1 cellular context compared by ENCODE assay signal in genomic region chr7:16730937-16731336, GRCh38.
TF ChIP-seq lines count a peak whose summit lies in the region.

No MANE protein-coding gene starts in this region.

TF ChIP-seq in GM23338, 12 proteins besides CTCF, POLR2A, EP300 and RAD21 (continued from another document):
- TF ChIP-seq, protein P1, sequence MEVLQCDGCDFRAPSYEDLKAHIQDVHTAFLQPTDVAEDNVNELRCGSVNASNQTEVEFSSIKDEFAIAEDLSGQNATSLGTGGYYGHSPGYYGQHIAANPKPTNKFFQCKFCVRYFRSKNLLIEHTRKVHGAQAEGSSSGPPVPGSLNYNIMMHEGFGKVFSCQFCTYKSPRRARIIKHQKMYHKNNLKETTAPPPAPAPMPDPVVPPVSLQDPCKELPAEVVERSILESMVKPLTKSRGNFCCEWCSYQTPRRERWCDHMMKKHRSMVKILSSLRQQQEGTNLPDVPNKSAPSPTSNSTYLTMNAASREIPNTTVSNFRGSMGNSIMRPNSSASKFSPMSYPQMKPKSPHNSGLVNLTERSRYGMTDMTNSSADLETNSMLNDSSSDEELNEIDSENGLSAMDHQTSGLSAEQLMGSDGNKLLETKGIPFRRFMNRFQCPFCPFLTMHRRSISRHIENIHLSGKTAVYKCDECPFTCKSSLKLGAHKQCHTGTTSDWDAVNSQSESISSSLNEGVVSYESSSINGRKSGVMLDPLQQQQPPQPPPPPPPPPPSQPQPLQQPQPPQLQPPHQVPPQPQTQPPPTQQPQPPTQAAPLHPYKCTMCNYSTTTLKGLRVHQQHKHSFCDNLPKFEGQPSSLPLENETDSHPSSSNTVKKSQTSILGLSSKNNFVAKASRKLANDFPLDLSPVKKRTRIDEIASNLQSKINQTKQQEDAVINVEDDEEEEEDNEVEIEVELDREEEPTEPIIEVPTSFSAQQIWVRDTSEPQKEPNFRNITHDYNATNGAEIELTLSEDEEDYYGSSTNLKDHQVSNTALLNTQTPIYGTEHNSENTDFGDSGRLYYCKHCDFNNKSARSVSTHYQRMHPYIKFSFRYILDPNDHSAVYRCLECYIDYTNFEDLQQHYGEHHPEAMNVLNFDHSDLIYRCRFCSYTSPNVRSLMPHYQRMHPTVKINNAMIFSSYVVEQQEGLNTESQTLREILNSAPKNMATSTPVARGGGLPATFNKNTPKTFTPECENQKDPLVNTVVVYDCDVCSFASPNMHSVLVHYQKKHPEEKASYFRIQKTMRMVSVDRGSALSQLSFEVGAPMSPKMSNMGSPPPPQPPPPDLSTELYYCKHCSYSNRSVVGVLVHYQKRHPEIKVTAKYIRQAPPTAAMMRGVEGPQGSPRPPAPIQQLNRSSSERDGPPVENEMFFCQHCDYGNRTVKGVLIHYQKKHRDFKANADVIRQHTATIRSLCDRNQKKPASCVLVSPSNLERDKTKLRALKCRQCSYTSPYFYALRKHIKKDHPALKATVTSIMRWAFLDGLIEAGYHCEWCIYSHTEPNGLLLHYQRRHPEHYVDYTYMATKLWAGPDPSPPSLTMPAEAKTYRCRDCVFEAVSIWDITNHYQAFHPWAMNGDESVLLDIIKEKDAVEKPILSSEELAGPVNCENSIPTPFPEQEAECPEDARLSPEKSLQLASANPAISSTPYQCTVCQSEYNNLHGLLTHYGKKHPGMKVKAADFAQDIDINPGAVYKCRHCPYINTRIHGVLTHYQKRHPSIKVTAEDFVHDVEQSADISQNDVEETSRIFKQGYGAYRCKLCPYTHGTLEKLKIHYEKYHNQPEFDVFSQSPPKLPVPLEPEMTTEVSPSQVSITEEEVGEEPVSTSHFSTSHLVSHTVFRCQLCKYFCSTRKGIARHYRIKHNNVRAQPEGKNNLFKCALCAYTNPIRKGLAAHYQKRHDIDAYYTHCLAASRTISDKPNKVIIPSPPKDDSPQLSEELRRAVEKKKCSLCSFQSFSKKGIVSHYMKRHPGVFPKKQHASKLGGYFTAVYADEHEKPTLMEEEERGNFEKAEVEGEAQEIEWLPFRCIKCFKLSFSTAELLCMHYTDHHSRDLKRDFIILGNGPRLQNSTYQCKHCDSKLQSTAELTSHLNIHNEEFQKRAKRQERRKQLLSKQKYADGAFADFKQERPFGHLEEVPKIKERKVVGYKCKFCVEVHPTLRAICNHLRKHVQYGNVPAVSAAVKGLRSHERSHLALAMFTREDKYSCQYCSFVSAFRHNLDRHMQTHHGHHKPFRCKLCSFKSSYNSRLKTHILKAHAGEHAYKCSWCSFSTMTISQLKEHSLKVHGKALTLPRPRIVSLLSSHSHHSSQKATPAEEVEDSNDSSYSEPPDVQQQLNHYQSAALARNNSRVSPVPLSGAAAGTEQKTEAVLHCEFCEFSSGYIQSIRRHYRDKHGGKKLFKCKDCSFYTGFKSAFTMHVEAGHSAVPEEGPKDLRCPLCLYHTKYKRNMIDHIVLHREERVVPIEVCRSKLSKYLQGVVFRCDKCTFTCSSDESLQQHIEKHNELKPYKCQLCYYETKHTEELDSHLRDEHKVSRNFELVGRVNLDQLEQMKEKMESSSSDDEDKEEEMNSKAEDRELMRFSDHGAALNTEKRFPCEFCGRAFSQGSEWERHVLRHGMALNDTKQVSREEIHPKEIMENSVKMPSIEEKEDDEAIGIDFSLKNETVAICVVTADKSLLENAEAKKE (CRISPR knock-in tag; IDR thresholded peaks at IDR 0.05) = no peak
- TF ChIP-seq NANOG (IDR thresholded peaks at IDR 0.05; ENCODE audit: borderline replicate concordance) = no peak
- TF ChIP-seq ZNF331 (CRISPR knock-in tag; IDR thresholded peaks at IDR 0.05; ENCODE audit: low read depth) = no peak
- TF ChIP-seq EZH2phosphoT487 (IDR thresholded peaks at IDR 0.05; ENCODE audit: unreplicated experiment) = no peak
- no peak for TF ChIP-seq JUNB (IDR thresholded peaks at IDR 0.05; ENCODE audit: unreplicated experiment)
- no peak for TF ChIP-seq ETS1 (IDR thresholded peaks at IDR 0.05)
- TF ChIP-seq CREB1 (CRISPR knock-in tag; IDR thresholded peaks at IDR 0.05; ENCODE audit: low read depth) = no peak
- no peak for TF ChIP-seq EZH2 (IDR thresholded peaks at IDR 0.05; ENCODE audit: low read depth, unreplicated experiment)
- TF ChIP-seq STAT1 (IDR thresholded peaks at IDR 0.05; ENCODE audit: unreplicated experiment) = no peak
